In genomic region chr10:68720793-68721672, GRCh38 we compare ENCODE assay signal across 1 cellular context.
A peak's percentile ranks its signal among the peaks of the same experiment; 100 is the strongest.
TF ChIP-seq lines count a peak whose summit lies in the region.

A gene with protein sequence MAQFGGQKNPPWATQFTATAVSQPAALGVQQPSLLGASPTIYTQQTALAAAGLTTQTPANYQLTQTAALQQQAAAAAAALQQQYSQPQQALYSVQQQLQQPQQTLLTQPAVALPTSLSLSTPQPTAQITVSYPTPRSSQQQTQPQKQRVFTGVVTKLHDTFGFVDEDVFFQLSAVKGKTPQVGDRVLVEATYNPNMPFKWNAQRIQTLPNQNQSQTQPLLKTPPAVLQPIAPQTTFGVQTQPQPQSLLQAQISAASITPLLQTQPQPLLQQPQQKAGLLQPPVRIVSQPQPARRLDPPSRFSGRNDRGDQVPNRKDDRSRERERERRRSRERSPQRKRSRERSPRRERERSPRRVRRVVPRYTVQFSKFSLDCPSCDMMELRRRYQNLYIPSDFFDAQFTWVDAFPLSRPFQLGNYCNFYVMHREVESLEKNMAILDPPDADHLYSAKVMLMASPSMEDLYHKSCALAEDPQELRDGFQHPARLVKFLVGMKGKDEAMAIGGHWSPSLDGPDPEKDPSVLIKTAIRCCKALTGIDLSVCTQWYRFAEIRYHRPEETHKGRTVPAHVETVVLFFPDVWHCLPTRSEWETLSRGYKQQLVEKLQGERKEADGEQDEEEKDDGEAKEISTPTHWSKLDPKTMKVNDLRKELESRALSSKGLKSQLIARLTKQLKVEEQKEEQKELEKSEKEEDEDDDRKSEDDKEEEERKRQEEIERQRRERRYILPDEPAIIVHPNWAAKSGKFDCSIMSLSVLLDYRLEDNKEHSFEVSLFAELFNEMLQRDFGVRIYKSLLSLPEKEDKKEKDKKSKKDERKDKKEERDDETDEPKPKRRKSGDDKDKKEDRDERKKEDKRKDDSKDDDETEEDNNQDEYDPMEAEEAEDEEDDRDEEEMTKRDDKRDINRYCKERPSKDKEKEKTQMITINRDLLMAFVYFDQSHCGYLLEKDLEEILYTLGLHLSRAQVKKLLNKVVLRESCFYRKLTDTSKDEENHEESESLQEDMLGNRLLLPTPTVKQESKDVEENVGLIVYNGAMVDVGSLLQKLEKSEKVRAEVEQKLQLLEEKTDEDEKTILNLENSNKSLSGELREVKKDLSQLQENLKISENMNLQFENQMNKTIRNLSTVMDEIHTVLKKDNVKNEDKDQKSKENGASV (plus strand): TSS chr10:68721239. CDS start chr10:68722505, 1,266 bp downstream.

TF ChIP-seq in K562, 482 proteins besides CTCF, POLR2A, EP300 and RAD21 (continued from another document and continues in another):
- peak in 1 of 2 experiments; percentile 61; a peak in 1 of 4 replicates for TF ChIP-seq ZMIZ1 (IDR thresholded peaks at IDR 0.05; ENCODE audit: low read depth in 2 of 2, low read length in 2 of 2)
- TF ChIP-seq ZNF609 (CRISPR knock-in tag; IDR thresholded peaks at IDR 0.05; ENCODE audit: borderline replicate concordance), result no peak
- TF ChIP-seq ATF2 (CRISPR knock-in tag; IDR thresholded peaks at IDR 0.05), result no peak
- TF ChIP-seq DMBX1 (CRISPR knock-in tag; IDR thresholded peaks at IDR 0.05; ENCODE audit: borderline replicate concordance), result peak; percentile 88
- TF ChIP-seq POLR2AphosphoS5 (IDR thresholded peaks at IDR 0.05; ENCODE audit: control insufficient read depth, insufficient read depth, low read depth, low read length), result peak; percentile 73
- TF ChIP-seq TEAD4 (IDR thresholded peaks at IDR 0.05; ENCODE audit: low read length), result peak; percentile 54; the same call in 1 of the 2 replicates
- no peak for TF ChIP-seq TEAD4 (CRISPR knock-in tag; IDR thresholded peaks at IDR 0.05; ENCODE audit: borderline replicate concordance)
- TF ChIP-seq ZNF316 (IDR thresholded peaks at IDR 0.05), result no peak; the same call in 1 of the 2 replicates
- TF ChIP-seq CBX3 (IDR thresholded peaks at IDR 0.05; ENCODE audit: borderline replicate concordance in 1 of 2, low read length in 2 of 2), result peak in 1 of 2 experiments; percentile 36; a peak in 1 of 3 replicates
- TF ChIP-seq, protein P1, sequence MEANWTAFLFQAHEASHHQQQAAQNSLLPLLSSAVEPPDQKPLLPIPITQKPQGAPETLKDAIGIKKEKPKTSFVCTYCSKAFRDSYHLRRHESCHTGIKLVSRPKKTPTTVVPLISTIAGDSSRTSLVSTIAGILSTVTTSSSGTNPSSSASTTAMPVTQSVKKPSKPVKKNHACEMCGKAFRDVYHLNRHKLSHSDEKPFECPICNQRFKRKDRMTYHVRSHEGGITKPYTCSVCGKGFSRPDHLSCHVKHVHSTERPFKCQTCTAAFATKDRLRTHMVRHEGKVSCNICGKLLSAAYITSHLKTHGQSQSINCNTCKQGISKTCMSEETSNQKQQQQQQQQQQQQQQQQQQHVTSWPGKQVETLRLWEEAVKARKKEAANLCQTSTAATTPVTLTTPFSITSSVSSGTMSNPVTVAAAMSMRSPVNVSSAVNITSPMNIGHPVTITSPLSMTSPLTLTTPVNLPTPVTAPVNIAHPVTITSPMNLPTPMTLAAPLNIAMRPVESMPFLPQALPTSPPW (CRISPR knock-in tag; IDR thresholded peaks at IDR 0.05), result peak; percentile 99
- TF ChIP-seq ZNF584 (CRISPR knock-in tag; IDR thresholded peaks at IDR 0.05; ENCODE audit: low read depth), result peak; percentile 92; the same call in 1 of the 2 replicates
- TF ChIP-seq NR4A1 (CRISPR knock-in tag; IDR thresholded peaks at IDR 0.05), result no peak
- TF ChIP-seq NR4A1 (tag; IDR thresholded peaks at IDR 0.05), result peak; percentile 73; the same call in 1 of the 2 replicates
- TF ChIP-seq CC2D1A (IDR thresholded peaks at IDR 0.05), result no peak
- no peak for TF ChIP-seq ZNF280B (CRISPR knock-in tag; IDR thresholded peaks at IDR 0.05)
- TF ChIP-seq NELFE (IDR thresholded peaks at IDR 0.05; ENCODE audit: insufficient read depth, insufficient read length), result no peak
- no peak for TF ChIP-seq TAL1 (IDR thresholded peaks at IDR 0.05)
- peak in 1 of 2 experiments; percentile 93; a peak in 1 of 4 replicates for TF ChIP-seq KDM4B (IDR thresholded peaks at IDR 0.05; ENCODE audit: borderline replicate concordance in 2 of 2, low read depth in 1 of 2)
- peak; percentile 76 for TF ChIP-seq SMAD1 (IDR thresholded peaks at IDR 0.05; ENCODE audit: low read depth, low read length, partially characterized antibody)
- peak; percentile 52; the same call in 1 of the 2 replicates for TF ChIP-seq SOX6 (IDR thresholded peaks at IDR 0.05)
- TF ChIP-seq MECOM (CRISPR knock-in tag; IDR thresholded peaks at IDR 0.05), result peak; percentile 59; the same call in 1 of the 2 replicates
- peak; percentile 78; the same call in 1 of the 2 replicates for TF ChIP-seq ZNF224 (CRISPR knock-in tag; IDR thresholded peaks at IDR 0.05)
- TF ChIP-seq ZNF655 (CRISPR knock-in tag; IDR thresholded peaks at IDR 0.05), result no peak
- TF ChIP-seq ZNF778 (CRISPR knock-in tag; IDR thresholded peaks at IDR 0.05), result no peak
- 0 out of 2 replicates have a peak, but pooled peaks have one; percentile 48 for TF ChIP-seq KLF13 (tag; IDR thresholded peaks at IDR 0.05; ENCODE audit: borderline replicate concordance, low read depth)
- no peak for TF ChIP-seq ZNF354B (CRISPR knock-in tag; IDR thresholded peaks at IDR 0.05)
- TF ChIP-seq NCOA4 (IDR thresholded peaks at IDR 0.05; ENCODE audit: partially characterized antibody), result no peak
- no peak for TF ChIP-seq ZNF76 (CRISPR knock-in tag; IDR thresholded peaks at IDR 0.05; ENCODE audit: borderline replicate concordance)
- no peak for TF ChIP-seq SNAPC5 (CRISPR knock-in tag; IDR thresholded peaks at IDR 0.05)
- TF ChIP-seq, protein P2, sequence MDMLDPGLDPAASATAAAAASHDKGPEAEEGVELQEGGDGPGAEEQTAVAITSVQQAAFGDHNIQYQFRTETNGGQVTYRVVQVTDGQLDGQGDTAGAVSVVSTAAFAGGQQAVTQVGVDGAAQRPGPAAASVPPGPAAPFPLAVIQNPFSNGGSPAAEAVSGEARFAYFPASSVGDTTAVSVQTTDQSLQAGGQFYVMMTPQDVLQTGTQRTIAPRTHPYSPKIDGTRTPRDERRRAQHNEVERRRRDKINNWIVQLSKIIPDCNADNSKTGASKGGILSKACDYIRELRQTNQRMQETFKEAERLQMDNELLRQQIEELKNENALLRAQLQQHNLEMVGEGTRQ (CRISPR knock-in tag; IDR thresholded peaks at IDR 0.05), result peak; percentile 93
- 0 out of 2 replicates have a peak, but pooled peaks have one; percentile 4 for TF ChIP-seq ZNF121 (CRISPR knock-in tag; conservative IDR thresholded peaks at IDR 0.05)
- no peak for TF ChIP-seq SRSF9 (IDR thresholded peaks at IDR 0.05; ENCODE audit: borderline replicate concordance, low read depth, low read length)
- TF ChIP-seq FOXK2 (conservative IDR thresholded peaks at IDR 0.05 in 1 of 2, IDR thresholded peaks at IDR 0.05 in 1 of 2; ENCODE audit: low read depth in 2 of 2), result peak; percentile 72 to 90; a peak in 3 of 4 replicates
- TF ChIP-seq ZNF165 (CRISPR knock-in tag; IDR thresholded peaks at IDR 0.05; ENCODE audit: borderline replicate concordance), result 0 out of 2 replicates have a peak, but pooled peaks have one; percentile 2
- no peak for TF ChIP-seq BRF1 (IDR thresholded peaks at IDR 0.05; ENCODE audit: borderline replicate concordance, extremely low read depth, insufficient read length)
- TF ChIP-seq SIN3B (IDR thresholded peaks at IDR 0.05; ENCODE audit: low read depth), result peak; percentile 24; the same call in 1 of the 2 replicates
